Comparison of ENCODE assay signal across 8 cellular contexts in genomic region chr5:175728885-175729828, GRCh38.
DNase-seq lines count a peak whose midpoint lies in the region; ATAC-seq and TF ChIP-seq lines count a peak whose summit lies in the region.

No MANE protein-coding gene starts in this region.

- intact Hi-C loops in left lung (cut with DNase I): no loop called here

- TF ChIP-seq CTCF in left lung (IDR thresholded peaks at IDR 0.05): no peak

- H3K36me3 ChIP-seq in left lung: no peaks in the 10 kb centered on the region

- ATAC-seq in HG03135 (IDR thresholded peaks at IDR 0.05; ENCODE audit: unreplicated experiment) (peak; percentile 24), left lung (peak; percentile 7), HG02981 (IDR thresholded peaks at IDR 0.05; ENCODE audit: unreplicated experiment) (no peak)

- no peaks in the 10 kb centered on the region for H3K9me3 ChIP-seq in left lung

- DNase-seq in ELF-1 (ENCODE audit: low read depth, low spot score): peak; percentile 78
- peak; percentile 24 for DNase-seq in cerebellar cortex (ENCODE audit: low spot score)
- no peak for DNase-seq in left lung
- DNase-seq in NCI-H2029 treated with DMSO at 0.1 percent for 48 hours (lab: John Stamatoyannopoulos, UW): no peak
- DNase-seq in HuH-7.5 (ENCODE audit: low spot score): no peak
- no peak for DNase-seq in activated CD4-positive, alpha-beta T cell treated with anti-CD3 and anti-CD28 coated beads for 4 hours

- no peak overlapping the region for H3K4me3 ChIP-seq in left lung

- no peaks in the 10 kb centered on the region for H3K4me1 ChIP-seq in left lung

- no peak overlapping the region for H3K27ac ChIP-seq in left lung

- H3K27me3 ChIP-seq in left lung: peaks cover 5 to 50% of the 10 kb centered on the region in 2 donors

Comparison
In these comparisons a context has a peak if more than half of its experiments do, and no peak if none do; other contexts are left out.
1. DNase-seq: peak in ELF-1 (single experiment) and cerebellar cortex (single experiment); none in left lung (0 of 2), NCI-H2029 treated with DMSO at 0.1 percent for 48 hours (single experiment), HuH-7.5 (single experiment) and activated CD4-positive, alpha-beta T cell treated with anti-CD3 and anti-CD28 coated beads for 4 hours (0 of 2).